In the genomic region with DNA sequence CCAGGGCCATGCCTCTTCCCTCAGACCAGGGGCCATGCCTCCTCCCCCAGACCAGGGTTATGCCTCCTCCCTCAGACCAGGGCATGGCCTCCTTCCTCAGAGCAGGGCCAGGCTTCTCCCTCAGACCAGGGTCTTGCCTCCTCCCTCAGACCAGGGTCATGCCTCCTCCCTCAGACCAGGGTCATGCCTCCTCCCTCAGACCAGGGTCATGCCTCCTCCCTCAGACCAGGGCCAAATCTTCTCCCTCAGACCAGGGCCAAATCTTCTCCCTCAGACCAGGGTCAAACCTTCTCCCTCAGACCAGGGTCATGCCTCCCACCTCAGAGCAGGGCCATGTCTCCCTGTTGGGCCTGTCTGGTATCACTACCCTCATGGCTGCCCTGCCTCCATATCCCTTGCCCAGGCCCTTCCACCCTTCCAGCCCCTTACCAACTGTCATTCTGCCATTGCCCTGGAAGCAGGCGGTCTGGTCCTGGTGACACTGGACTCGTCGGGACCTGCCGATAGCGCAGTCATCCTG, we compare ENCODE assay signal across 8 cellular contexts. TPM values are rescaled to one million over a fixed set of nuclear protein-coding genes. Genes with fewer than 3 reads are reported as not detected.
DNase-seq lines count a peak whose midpoint lies in the region; ATAC-seq and TF ChIP-seq lines count a peak whose summit lies in the region.

No MANE protein-coding gene starts in this region.

- ATAC-seq in HG03095 (IDR thresholded peaks at IDR 0.05; ENCODE audit: unreplicated experiment) (no peak), HG03025 (IDR thresholded peaks at IDR 0.05; ENCODE audit: low FRiP score, unreplicated experiment) (no peak)

- no peaks in the 10 kb centered on the region for H3K9me3 Mint-ChIP-seq in T-helper 2 cell treated with Interferon-gamma antibody and Interleukin-4, amounts not matched to agents 5 μg/mL and 100 μg/mL, for 36 hours

- H3K27ac ChIP-seq in angular gyrus (ENCODE audit: low read depth, low read length) (peak overlapping the region; percentile 71), stomach smooth muscle (ENCODE audit: low read length) (no peak overlapping the region)

- H3K27ac Mint-ChIP-seq in T-helper 2 cell treated with Interferon-gamma antibody and Interleukin-4, amounts not matched to agents 5 μg/mL and 100 μg/mL, for 36 hours, result no peak overlapping the region

- H3K4me3 Mint-ChIP-seq in T-helper 2 cell treated with Interferon-gamma antibody and Interleukin-4, amounts not matched to agents 5 μg/mL and 100 μg/mL, for 36 hours, result peak overlapping the region; percentile 81

- H3K4me1 Mint-ChIP-seq in T-helper 2 cell treated with Interferon-gamma antibody and Interleukin-4, amounts not matched to agents 5 μg/mL and 100 μg/mL, for 36 hours (ENCODE audit: low read depth), result peaks cover 17% of the 10 kb centered on the region

- H3K4me3 ChIP-seq in kidney epithelial cell (ENCODE audit: low read depth, low read length), result peak overlapping the region; percentile 28
- peak overlapping the region; percentile 49 to 69 for H3K4me3 ChIP-seq in stomach smooth muscle (ENCODE audit: low read length in 2 of 2)

- H3K4me1 ChIP-seq in stomach smooth muscle (ENCODE audit: control insufficient read depth, insufficient read depth, low read length), result peaks cover 9% of the 10 kb centered on the region

- H3K9ac ChIP-seq in stomach smooth muscle (ENCODE audit: low read length in 2 of 2), result no peak overlapping the region

- no peaks in the 10 kb centered on the region for H3K36me3 Mint-ChIP-seq in T-helper 2 cell treated with Interferon-gamma antibody and Interleukin-4, amounts not matched to agents 5 μg/mL and 100 μg/mL, for 36 hours (ENCODE audit: low read depth)

- no peak for TF ChIP-seq CTCF in kidney epithelial cell (IDR thresholded peaks at IDR 0.05; ENCODE audit: insufficient read depth, low read length, poor library complexity, severe bottlenecking)

- H3K36me3 ChIP-seq in kidney epithelial cell (ENCODE audit: control insufficient read depth, insufficient read depth, low read length) (no peaks in the 10 kb centered on the region), stomach smooth muscle (ENCODE audit: control insufficient read depth in 2 of 2, insufficient read depth in 2 of 2, low read length in 2 of 2) (no peaks in the 10 kb centered on the region)

- H3K27me3 ChIP-seq in kidney epithelial cell (ENCODE audit: control insufficient read depth, insufficient read depth, low read length) (peaks cover 2% of the 10 kb centered on the region), stomach smooth muscle (ENCODE audit: control insufficient read depth in 1 of 2, insufficient read depth in 2 of 2, low read length in 2 of 2) (peaks cover 18 to 25% of the 10 kb centered on the region in 2 donors)

- H3K9me3 ChIP-seq in stomach smooth muscle (ENCODE audit: control insufficient read depth in 2 of 2, low read length in 2 of 2), result peaks cover 0 to 4% of the 10 kb centered on the region in 2 donors

- H3K27me3 Mint-ChIP-seq in T-helper 2 cell treated with Interferon-gamma antibody and Interleukin-4, amounts not matched to agents 5 μg/mL and 100 μg/mL, for 36 hours (ENCODE audit: low read depth), result peaks cover 32% of the 10 kb centered on the region

- no peak for DNase-seq in T-helper 2 cell treated with Interferon-gamma antibody and Interleukin-4, amounts not matched to agents 5 μg/mL and 100 μg/mL, for 36 hours (ENCODE audit: low spot score)
- DNase-seq in T-helper 2 cell (no peak), kidney epithelial cell (ENCODE audit: low read depth) (no peak), iPS-NIHi11 (ENCODE audit: low spot score) (no peak)

RNA-seq across cellular contexts. Expression of gene LYPD5, which starts 4.2 kb away (rescaled TPM):
- total RNA-seq in kidney epithelial cell, result 0.41 and 0.63 TPM in 2 replicates

RNA-seq across cellular contexts. Expression of gene KCNN4, which starts 17.3 kb away (rescaled TPM):
- 8.8 and 10.8 TPM in 2 replicates for total RNA-seq in kidney epithelial cell

RNA-seq across cellular contexts. Expression of gene ZNF283, which starts 29.0 kb away (rescaled TPM):
- total RNA-seq in kidney epithelial cell, result 3.8 and 4.0 TPM in 2 replicates

RNA-seq across cellular contexts. Expression of gene SMG9, which starts 43.3 kb away (rescaled TPM):
- 22.1 and 27.7 TPM in 2 replicates for total RNA-seq in kidney epithelial cell
